Comparison of ENCODE assay signal across 17 cellular contexts in the genomic region with DNA sequence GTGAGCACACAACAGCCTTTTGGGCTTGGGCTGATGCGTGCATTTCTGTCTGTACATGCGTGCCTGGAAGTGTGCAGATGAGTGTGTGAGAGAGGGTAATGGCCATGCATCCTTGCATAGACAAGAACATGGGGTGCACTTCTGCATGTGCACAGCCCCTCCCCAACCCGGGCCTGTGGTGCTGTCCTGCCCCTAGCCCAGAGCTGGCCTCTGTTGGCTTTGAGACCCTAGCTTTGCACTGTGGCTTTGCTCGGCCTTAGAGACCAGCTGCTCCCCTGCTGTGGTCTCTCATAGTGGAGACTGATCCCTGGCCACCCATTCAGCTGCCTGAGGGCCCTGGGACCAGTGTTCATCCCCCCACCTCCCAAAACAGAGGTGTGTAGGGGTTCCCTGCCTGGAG. TPM values are rescaled to one million over a fixed set of nuclear protein-coding genes. Genes with fewer than 3 reads are reported as not detected.
DNase-seq lines count a peak whose midpoint lies in the region; ATAC-seq and TF ChIP-seq lines count a peak whose summit lies in the region.
"Had no signal": no experiment of that assay in that cellular context is flagged by ENCODE, and none has a peak within 500 bp of the region (broad histone marks: within the 10 kb centered on the region; RNA-seq: fewer than 3 reads in every experiment).

No MANE protein-coding gene starts in this region.

- H3K56ac ChIP-seq in IMR-90 (ENCODE audit: extremely low read depth, insufficient read depth, low read length): no peak overlapping the region

- no peak overlapping the region for H3K27ac ChIP-seq in IMR-90 (ENCODE audit: insufficient read depth, low read length)
- H3K27ac ChIP-seq in substantia nigra (ENCODE audit: low read depth, low read length, poor library complexity, severe bottlenecking): peak overlapping the region; percentile 58

- no peak overlapping the region for H2BK20ac ChIP-seq in IMR-90 (ENCODE audit: low read depth, low read length)

- ATAC-seq in IMR-90 (ENCODE audit: low read depth): no peak
- ATAC-seq in HG03097 (IDR thresholded peaks at IDR 0.05; ENCODE audit: low FRiP score, unreplicated experiment): no peak
- ATAC-seq in HG03175 (IDR thresholded peaks at IDR 0.05; ENCODE audit: unreplicated experiment): no peak
- ATAC-seq: CD8-positive, alpha-beta T cell had no signal

- H2BK15ac ChIP-seq in IMR-90 (ENCODE audit: low read depth, low read length): no peak overlapping the region

- WGBS in IMR-90 (ENCODE audit: extremely low coverage in 2 of 2, insufficient read length in 1 of 2), 2 experiments: 80% methylated on average over 1 of the region's 4 CpGs; no CpG with 5 or more reads in 1 of the 2 experiments

- no peaks in the 10 kb centered on the region for H3K9me3 Mint-ChIP-seq in chondrocyte (ENCODE audit: low read depth)
- H3K9me3 Mint-ChIP-seq: CD4-positive, CD25-positive, alpha-beta regulatory T cell; CD8-positive, alpha-beta T cell had no signal

- no peaks in the 10 kb centered on the region for H3K9me3 ChIP-seq in IMR-90 (ENCODE audit: control insufficient read depth, insufficient read depth, low read length)
- H3K9me3 ChIP-seq: Caco-2 had no signal

- H2AFZ ChIP-seq in IMR-90 (replicated peaks; ENCODE audit: low read length, poor library complexity): peak overlapping the region; percentile 21

- peaks cover 17 to 31% of the 10 kb centered on the region in 2 experiments for H3K79me1 ChIP-seq in IMR-90 (ENCODE audit: low read depth in 1 of 2, low read length in 2 of 2)

- CTCF ChIA-PET in IMR-90 (lab: Yijun Ruan, JAX): no interaction called here

- H3K18ac ChIP-seq in IMR-90 (ENCODE audit: low read depth, low read length): no peak overlapping the region

- H3K4me3 ChIP-seq in IMR-90 (ENCODE audit: insufficient read depth, low read depth, low read length): no peak overlapping the region

- no peak overlapping the region for H2AK9ac ChIP-seq in IMR-90 (replicated peaks; ENCODE audit: low read depth, low read length, poor library complexity)

- H3K9me1 ChIP-seq in IMR-90 (ENCODE audit: insufficient read depth, low read length): peaks cover 1% of the 10 kb centered on the region

- TF ChIP-seq CTCF in IMR-90 (conservative IDR thresholded peaks at IDR 0.05; ENCODE audit: low read depth, low read length) (no peak), chondrocyte (IDR thresholded peaks at IDR 0.05) (no peak)

- H3K27me3 ChIP-seq in IMR-90 (ENCODE audit: control insufficient read depth, insufficient read depth, low read length): no peaks in the 10 kb centered on the region

- no peaks in the 10 kb centered on the region for H3K4me1 ChIP-seq in IMR-90 (ENCODE audit: control insufficient read depth, insufficient read depth, low read length)

- dilution Hi-C loops in IMR-90 (cut with HindIII; ENCODE audit: low sequenced_read_pairs, unreplicated experiment): no loop called here

- in situ Hi-C loops in IMR-90 (cut with MboI; ENCODE audit: low sequenced_read_pairs): no loop called here

- DNase-seq in IMR-90: no peak
- peak; percentile 38 for DNase-seq in chondrocyte (ENCODE audit: low spot score)
- peak; percentile 62 for DNase-seq in mesenteric fat pad (ENCODE audit: low spot score)
- DNase-seq in substantia nigra (lab: John Stamatoyannopoulos, UW): no peak
- DNase-seq in T-helper 2 cell: no peak
- no peak for DNase-seq in activated T-cell treated with anti-CD3 and anti-CD28 coated beads, Interleukin-2, amount 50 U/mL, for 48 hours
- DNase-seq: C1 segment of cervical spinal cord; Caco-2; CD4-positive, CD25-positive, alpha-beta regulatory T cell; CD8-positive, alpha-beta T cell; DMS153; DND-41; GOT3; H7; HCEC 1CT had no signal

- no peak overlapping the region for H3K9ac ChIP-seq in IMR-90 (ENCODE audit: low read depth, low read length)

- no peak for TF ChIP-seq POLR2A in IMR-90 (IDR thresholded peaks at IDR 0.05; ENCODE audit: low read depth, low read length)

- H2BK5ac ChIP-seq in IMR-90 (ENCODE audit: low read depth, low read length, poor library complexity, severe bottlenecking): no peak overlapping the region

- no peak overlapping the region for H3K27ac Mint-ChIP-seq in chondrocyte (ENCODE audit: unreplicated experiment)
- H3K27ac Mint-ChIP-seq: CD4-positive, CD25-positive, alpha-beta regulatory T cell; CD8-positive, alpha-beta T cell had no signal

- no peak overlapping the region for H3K4me3 Mint-ChIP-seq in chondrocyte (ENCODE audit: unreplicated experiment)
- H3K4me3 Mint-ChIP-seq: CD4-positive, CD25-positive, alpha-beta regulatory T cell; CD8-positive, alpha-beta T cell had no signal

- H3K36me3 ChIP-seq in IMR-90 (ENCODE audit: control insufficient read depth, insufficient read depth, low read length): no peaks in the 10 kb centered on the region

- no peak overlapping the region for H3K14ac ChIP-seq in IMR-90 (replicated peaks; ENCODE audit: low read depth, low read length)

- no peak overlapping the region for H3K4ac ChIP-seq in IMR-90 (ENCODE audit: low read depth, low read length)

- H4K8ac ChIP-seq in IMR-90 (ENCODE audit: low read depth in 2 of 2, low read length in 2 of 2): no peak overlapping the region

- no peaks in the 10 kb centered on the region for H3K36me3 Mint-ChIP-seq in chondrocyte (ENCODE audit: low read depth)
- H3K36me3 Mint-ChIP-seq: CD4-positive, CD25-positive, alpha-beta regulatory T cell; CD8-positive, alpha-beta T cell had no signal

- no peak for TF ChIP-seq RAD21 in IMR-90 (IDR thresholded peaks at IDR 0.05; ENCODE audit: low read length)

- intact Hi-C loops in IMR-90 (cut with micrococcal nuclease): no loop called here

- H2BK120ac ChIP-seq in IMR-90 (ENCODE audit: low read depth, low read length): no peak overlapping the region

- no peak overlapping the region for H3K4me2 ChIP-seq in IMR-90 (ENCODE audit: low read depth, low read length)

- H2AK5ac ChIP-seq in IMR-90 (ENCODE audit: low read depth, low read length): no peak overlapping the region

- H4K91ac ChIP-seq in IMR-90 (ENCODE audit: insufficient read depth, low read depth, low read length): no peak overlapping the region

- no peaks in the 10 kb centered on the region for H3K27me3 Mint-ChIP-seq in chondrocyte (ENCODE audit: low read depth)
- H3K27me3 Mint-ChIP-seq: CD4-positive, CD25-positive, alpha-beta regulatory T cell had no signal

- H4K5ac ChIP-seq in IMR-90 (ENCODE audit: low read depth, low read length): no peak overlapping the region

- POLR2A ChIA-PET in IMR-90 (lab: Charles Lee; ENCODE audit: unreplicated experiment): no interaction called here

- BruUV-seq in IMR-90 (replicated peaks; lab: Mats Ljungman, UMichigan): no TSS peak

- H3K23ac ChIP-seq in IMR-90 (ENCODE audit: low read depth, low read length): no peak overlapping the region

- H3K4me1 Mint-ChIP-seq in chondrocyte (ENCODE audit: low read depth): peaks cover 15% of the 10 kb centered on the region
- H3K4me1 Mint-ChIP-seq: CD4-positive, CD25-positive, alpha-beta regulatory T cell had no signal

- peaks cover 15% of the 10 kb centered on the region for H4K20me1 ChIP-seq in IMR-90 (ENCODE audit: insufficient read depth, low read length)

TF ChIP-seq in IMR-90, 13 proteins besides CTCF, POLR2A, EP300 and RAD21:
- TF ChIP-seq CHD1 (IDR thresholded peaks at IDR 0.05; ENCODE audit: low read depth, low read length): no peak

RNA-seq across cellular contexts. Expression of a gene that starts 25.4 kb away (rescaled TPM):
- 12.5 and 17.0 TPM in 2 replicates for total RNA-seq in IMR-90 (2012; rRNA removed)
- polyA plus RNA-seq in IMR-90 (2012; rRNA removed): 18.3 and 19.7 TPM in 2 replicates
- 19.6 and 25.9 TPM in 2 replicates for polyA plus RNA-seq in IMR-90 (2012; cell fraction: cytosol; rRNA removed)
- polyA plus RNA-seq in IMR-90 (2012; cell fraction: nucleus; rRNA removed; ENCODE audit: low replicate concordance): 12.5 and 20.7 TPM in 2 replicates
- total RNA-seq in chondrocyte: 30.7 to 75.9 TPM (median 30.9 TPM) in 3 replicates
- 65.2 TPM for total RNA-seq in mesenteric fat pad

Comparison
In these comparisons a context has a peak if more than half of its experiments do, and no peak if none do; other contexts are left out.
1. DNase-seq: peak in chondrocyte (single experiment) and mesenteric fat pad (single experiment); none in IMR-90 (single experiment), substantia nigra (0 of 49), T-helper 2 cell (0 of 5) and activated T-cell treated with anti-CD3 and anti-CD28 coated beads, Interleukin-2, amount 50 U/mL, for 48 hours (0 of 2).